8 cellular contexts compared by ENCODE assay signal in genomic region chr6:158808918-158809678, GRCh38. TPM values are rescaled to one million over a fixed set of nuclear protein-coding genes. Genes with fewer than 3 reads are reported as not detected.
DNase-seq lines count a peak whose midpoint lies in the region; ATAC-seq and TF ChIP-seq lines count a peak whose summit lies in the region.

No MANE protein-coding gene starts in this region.

- DNase-seq in NCI-H1092 treated with DMSO at 0.1 percent for 48 hours (lab: John Stamatoyannopoulos, UW), result peak; percentile 4
- DNase-seq in NCI-H1092 (lab: John Stamatoyannopoulos, UW), result no peak
- peak; percentile 78 for DNase-seq in NCI-H69 (lab: John Stamatoyannopoulos, UW)
- DNase-seq in left ventricle myocardium superior, result no peak
- DNase-seq in stimulated activated CD4-positive, alpha-beta T cell treated with anti-CD3 and anti-CD28 coated beads, Interleukin-4, amount 100 ng/mL, for 4 hours, result no peak
- DNase-seq in substantia nigra (lab: John Stamatoyannopoulos, UW), result no peak
- no peak for DNase-seq in GM10266 (ENCODE audit: extremely low spot score)

- H3K27ac ChIP-seq in substantia nigra (ENCODE audit: low read depth, low read length, poor library complexity, severe bottlenecking), result no peak overlapping the region

- intact Hi-C loops in left ventricle myocardium superior (cut with micrococcal nuclease), result no loop called here

- TF ChIP-seq CTCF in GM10266 (IDR thresholded peaks at IDR 0.05; ENCODE audit: control insufficient read depth, insufficient read depth, low read depth, missing control alignments), result no peak

- peak; percentile 76 for ATAC-seq in HG02642 (IDR thresholded peaks at IDR 0.05; ENCODE audit: poor library complexity, unreplicated experiment)
- ATAC-seq in left ventricle myocardium superior, result peak; percentile 48

RNA-seq across cellular contexts. Expression of gene EZR, which starts 10.1 kb away (rescaled TPM):
- 195 TPM for total RNA-seq in left ventricle myocardium superior

Comparison
In these comparisons a context has a peak if more than half of its experiments do, and no peak if none do; other contexts are left out.
1. DNase-seq: peak in NCI-H1092 treated with DMSO at 0.1 percent for 48 hours (single experiment) and NCI-H69 (single experiment); none in NCI-H1092 (single experiment), left ventricle myocardium superior (single experiment), stimulated activated CD4-positive, alpha-beta T cell treated with anti-CD3 and anti-CD28 coated beads, Interleukin-4, amount 100 ng/mL, for 4 hours (0 of 2), substantia nigra (0 of 49) and GM10266 (single experiment).